Comparison of ENCODE assay signal across 1 cellular context in the genomic region with DNA sequence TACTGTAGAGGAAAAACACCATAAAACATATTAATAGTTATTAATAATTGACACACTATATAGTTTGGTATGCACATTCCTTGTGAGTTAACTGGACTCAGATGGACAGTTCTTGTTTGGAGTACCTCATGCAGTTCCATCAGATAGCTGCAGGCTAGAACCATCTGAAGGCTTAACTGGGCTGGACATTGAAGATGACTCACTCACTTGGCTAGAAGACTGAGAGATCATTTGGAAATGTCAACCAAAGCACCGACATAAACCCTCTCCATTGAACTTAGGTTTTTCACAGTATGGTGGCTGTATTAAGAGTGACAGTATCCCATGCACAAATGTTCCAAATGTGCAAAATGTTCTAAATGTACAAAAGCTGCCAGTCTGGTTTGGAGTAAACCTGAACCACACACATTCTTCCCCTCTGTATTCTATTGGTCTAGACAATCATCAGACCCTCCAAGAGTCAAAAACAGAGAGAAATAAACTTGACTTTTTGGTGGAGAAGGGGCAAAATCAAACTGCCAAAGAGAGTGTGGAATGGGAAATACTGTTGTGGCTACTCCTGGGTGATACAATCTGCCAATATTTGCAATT.
TF ChIP-seq lines count a peak whose summit lies in the region.

No MANE protein-coding gene starts in this region.

TF ChIP-seq in K562, 482 proteins besides CTCF, POLR2A, EP300 and RAD21 (continued from another document and continues in another):
- TF ChIP-seq, protein P1, sequence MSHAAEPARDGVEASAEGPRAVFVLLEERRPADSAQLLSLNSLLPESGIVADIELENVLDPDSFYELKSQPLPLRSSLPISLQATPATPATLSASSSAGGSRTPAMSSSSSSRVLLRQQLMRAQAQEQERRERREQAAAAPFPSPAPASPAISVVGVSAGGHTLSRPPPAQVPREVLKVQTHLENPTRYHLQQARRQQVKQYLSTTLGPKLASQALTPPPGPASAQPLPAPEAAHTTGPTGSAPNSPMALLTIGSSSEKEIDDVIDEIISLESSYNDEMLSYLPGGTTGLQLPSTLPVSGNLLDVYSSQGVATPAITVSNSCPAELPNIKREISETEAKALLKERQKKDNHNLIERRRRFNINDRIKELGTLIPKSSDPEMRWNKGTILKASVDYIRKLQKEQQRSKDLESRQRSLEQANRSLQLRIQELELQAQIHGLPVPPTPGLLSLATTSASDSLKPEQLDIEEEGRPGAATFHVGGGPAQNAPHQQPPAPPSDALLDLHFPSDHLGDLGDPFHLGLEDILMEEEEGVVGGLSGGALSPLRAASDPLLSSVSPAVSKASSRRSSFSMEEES (CRISPR knock-in tag; IDR thresholded peaks at IDR 0.05), result no peak
- TF ChIP-seq DDX20 (tag; IDR thresholded peaks at IDR 0.05; ENCODE audit: low read depth) (no peak), RHOXF2B (CRISPR knock-in tag; conservative IDR thresholded peaks at IDR 0.05) (no peak), IRF2 (CRISPR knock-in tag; IDR thresholded peaks at IDR 0.05) (no peak), ASH1L (IDR thresholded peaks at IDR 0.05; ENCODE audit: borderline replicate concordance, low read depth, partially characterized antibody) (no peak), ZNF253 (CRISPR knock-in tag; conservative IDR thresholded peaks at IDR 0.05) (no peak), ZBTB8A (IDR thresholded peaks at IDR 0.05; ENCODE audit: partially characterized antibody) (no peak), ZNF583 (CRISPR knock-in tag; IDR thresholded peaks at IDR 0.05) (no peak), KLF6 (CRISPR knock-in tag; IDR thresholded peaks at IDR 0.05; ENCODE audit: borderline replicate concordance) (no peak), ZNF668 (CRISPR knock-in tag; IDR thresholded peaks at IDR 0.05) (no peak), HDAC8 (tag; IDR thresholded peaks at IDR 0.05) (no peak), POLR2AphosphoS5 (IDR thresholded peaks at IDR 0.05; ENCODE audit: control insufficient read depth, insufficient read depth, low read depth, low read length) (peak; percentile 58; the same call in 1 of the 2 replicates), DMBX1 (CRISPR knock-in tag; IDR thresholded peaks at IDR 0.05; ENCODE audit: borderline replicate concordance) (peak; percentile 65; the same call in 1 of the 2 replicates), MTA2 (IDR thresholded peaks at IDR 0.05; ENCODE audit: low read depth) (peak; percentile 26; the same call in 1 of the 2 replicates), FOXP1 (CRISPR knock-in tag; IDR thresholded peaks at IDR 0.05) (no peak), HMGN3 (IDR thresholded peaks at IDR 0.05; ENCODE audit: borderline replicate concordance, extremely low read depth, insufficient read length, low read depth, low read length) (no peak), CREB1 (IDR thresholded peaks at IDR 0.05) (no peak; the same call in 1 of the 2 replicates), CREB1 (CRISPR knock-in tag; IDR thresholded peaks at IDR 0.05) (no peak), ZNF444 (CRISPR knock-in tag; IDR thresholded peaks at IDR 0.05) (no peak), ZNF24 (IDR thresholded peaks at IDR 0.05) (no peak), POLR2B (IDR thresholded peaks at IDR 0.05; ENCODE audit: low read depth, partially characterized antibody) (no peak), NFXL1 (CRISPR knock-in tag; IDR thresholded peaks at IDR 0.05) (no peak), TEAD4 (IDR thresholded peaks at IDR 0.05; ENCODE audit: low read length) (peak; percentile 85), TEAD4 (CRISPR knock-in tag; IDR thresholded peaks at IDR 0.05; ENCODE audit: borderline replicate concordance) (no peak), NCOR1 (IDR thresholded peaks at IDR 0.05) (peak; percentile 74), HCFC1 (IDR thresholded peaks at IDR 0.05; ENCODE audit: low read depth, low read length) (no peak), SAP30 (IDR thresholded peaks at IDR 0.05; ENCODE audit: borderline replicate concordance, insufficient read depth, low read depth, low read length, poor library complexity, severe bottlenecking) (no peak), NBN (IDR thresholded peaks at IDR 0.05; ENCODE audit: low read depth) (peak; percentile 46; the same call in 1 of the 2 replicates), HNRNPH1 (optimal IDR thresholded peaks at IDR 0.05; ENCODE audit: low read depth, low read length) (no peak), NCOA6 (IDR thresholded peaks at IDR 0.05) (no peak), CBFA2T3 (IDR thresholded peaks at IDR 0.05) (peak; percentile 82)
- TF ChIP-seq, protein P2, sequence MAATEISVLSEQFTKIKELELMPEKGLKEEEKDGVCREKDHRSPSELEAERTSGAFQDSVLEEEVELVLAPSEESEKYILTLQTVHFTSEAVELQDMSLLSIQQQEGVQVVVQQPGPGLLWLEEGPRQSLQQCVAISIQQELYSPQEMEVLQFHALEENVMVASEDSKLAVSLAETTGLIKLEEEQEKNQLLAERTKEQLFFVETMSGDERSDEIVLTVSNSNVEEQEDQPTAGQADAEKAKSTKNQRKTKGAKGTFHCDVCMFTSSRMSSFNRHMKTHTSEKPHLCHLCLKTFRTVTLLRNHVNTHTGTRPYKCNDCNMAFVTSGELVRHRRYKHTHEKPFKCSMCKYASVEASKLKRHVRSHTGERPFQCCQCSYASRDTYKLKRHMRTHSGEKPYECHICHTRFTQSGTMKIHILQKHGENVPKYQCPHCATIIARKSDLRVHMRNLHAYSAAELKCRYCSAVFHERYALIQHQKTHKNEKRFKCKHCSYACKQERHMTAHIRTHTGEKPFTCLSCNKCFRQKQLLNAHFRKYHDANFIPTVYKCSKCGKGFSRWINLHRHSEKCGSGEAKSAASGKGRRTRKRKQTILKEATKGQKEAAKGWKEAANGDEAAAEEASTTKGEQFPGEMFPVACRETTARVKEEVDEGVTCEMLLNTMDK (IDR thresholded peaks at IDR 0.05; ENCODE audit: borderline replicate concordance, insufficient read depth, low read depth, low read length, poor library complexity, severe bottlenecking), result no peak
- TF ChIP-seq, protein P3, sequence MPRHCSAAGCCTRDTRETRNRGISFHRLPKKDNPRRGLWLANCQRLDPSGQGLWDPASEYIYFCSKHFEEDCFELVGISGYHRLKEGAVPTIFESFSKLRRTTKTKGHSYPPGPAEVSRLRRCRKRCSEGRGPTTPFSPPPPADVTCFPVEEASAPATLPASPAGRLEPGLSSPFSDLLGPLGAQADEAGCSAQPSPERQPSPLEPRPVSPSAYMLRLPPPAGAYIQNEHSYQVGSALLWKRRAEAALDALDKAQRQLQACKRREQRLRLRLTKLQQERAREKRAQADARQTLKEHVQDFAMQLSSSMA (CRISPR knock-in tag; IDR thresholded peaks at IDR 0.05), result no peak
- TF ChIP-seq, protein P4, sequence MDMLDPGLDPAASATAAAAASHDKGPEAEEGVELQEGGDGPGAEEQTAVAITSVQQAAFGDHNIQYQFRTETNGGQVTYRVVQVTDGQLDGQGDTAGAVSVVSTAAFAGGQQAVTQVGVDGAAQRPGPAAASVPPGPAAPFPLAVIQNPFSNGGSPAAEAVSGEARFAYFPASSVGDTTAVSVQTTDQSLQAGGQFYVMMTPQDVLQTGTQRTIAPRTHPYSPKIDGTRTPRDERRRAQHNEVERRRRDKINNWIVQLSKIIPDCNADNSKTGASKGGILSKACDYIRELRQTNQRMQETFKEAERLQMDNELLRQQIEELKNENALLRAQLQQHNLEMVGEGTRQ (CRISPR knock-in tag; IDR thresholded peaks at IDR 0.05), result no peak
- TF ChIP-seq, protein P5, sequence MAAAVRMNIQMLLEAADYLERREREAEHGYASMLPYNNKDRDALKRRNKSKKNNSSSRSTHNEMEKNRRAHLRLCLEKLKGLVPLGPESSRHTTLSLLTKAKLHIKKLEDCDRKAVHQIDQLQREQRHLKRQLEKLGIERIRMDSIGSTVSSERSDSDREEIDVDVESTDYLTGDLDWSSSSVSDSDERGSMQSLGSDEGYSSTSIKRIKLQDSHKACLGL (CRISPR knock-in tag; IDR thresholded peaks at IDR 0.05; ENCODE audit: borderline replicate concordance, poor library complexity, severe bottlenecking), result no peak
- TF ChIP-seq, protein P6, sequence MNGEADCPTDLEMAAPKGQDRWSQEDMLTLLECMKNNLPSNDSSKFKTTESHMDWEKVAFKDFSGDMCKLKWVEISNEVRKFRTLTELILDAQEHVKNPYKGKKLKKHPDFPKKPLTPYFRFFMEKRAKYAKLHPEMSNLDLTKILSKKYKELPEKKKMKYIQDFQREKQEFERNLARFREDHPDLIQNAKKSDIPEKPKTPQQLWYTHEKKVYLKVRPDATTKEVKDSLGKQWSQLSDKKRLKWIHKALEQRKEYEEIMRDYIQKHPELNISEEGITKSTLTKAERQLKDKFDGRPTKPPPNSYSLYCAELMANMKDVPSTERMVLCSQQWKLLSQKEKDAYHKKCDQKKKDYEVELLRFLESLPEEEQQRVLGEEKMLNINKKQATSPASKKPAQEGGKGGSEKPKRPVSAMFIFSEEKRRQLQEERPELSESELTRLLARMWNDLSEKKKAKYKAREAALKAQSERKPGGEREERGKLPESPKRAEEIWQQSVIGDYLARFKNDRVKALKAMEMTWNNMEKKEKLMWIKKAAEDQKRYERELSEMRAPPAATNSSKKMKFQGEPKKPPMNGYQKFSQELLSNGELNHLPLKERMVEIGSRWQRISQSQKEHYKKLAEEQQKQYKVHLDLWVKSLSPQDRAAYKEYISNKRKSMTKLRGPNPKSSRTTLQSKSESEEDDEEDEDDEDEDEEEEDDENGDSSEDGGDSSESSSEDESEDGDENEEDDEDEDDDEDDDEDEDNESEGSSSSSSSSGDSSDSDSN (IDR thresholded peaks at IDR 0.05; ENCODE audit: borderline replicate concordance in 1 of 2, low read depth in 2 of 2, low read length in 2 of 2), result no peak
- TF ChIP-seq, protein P7, sequence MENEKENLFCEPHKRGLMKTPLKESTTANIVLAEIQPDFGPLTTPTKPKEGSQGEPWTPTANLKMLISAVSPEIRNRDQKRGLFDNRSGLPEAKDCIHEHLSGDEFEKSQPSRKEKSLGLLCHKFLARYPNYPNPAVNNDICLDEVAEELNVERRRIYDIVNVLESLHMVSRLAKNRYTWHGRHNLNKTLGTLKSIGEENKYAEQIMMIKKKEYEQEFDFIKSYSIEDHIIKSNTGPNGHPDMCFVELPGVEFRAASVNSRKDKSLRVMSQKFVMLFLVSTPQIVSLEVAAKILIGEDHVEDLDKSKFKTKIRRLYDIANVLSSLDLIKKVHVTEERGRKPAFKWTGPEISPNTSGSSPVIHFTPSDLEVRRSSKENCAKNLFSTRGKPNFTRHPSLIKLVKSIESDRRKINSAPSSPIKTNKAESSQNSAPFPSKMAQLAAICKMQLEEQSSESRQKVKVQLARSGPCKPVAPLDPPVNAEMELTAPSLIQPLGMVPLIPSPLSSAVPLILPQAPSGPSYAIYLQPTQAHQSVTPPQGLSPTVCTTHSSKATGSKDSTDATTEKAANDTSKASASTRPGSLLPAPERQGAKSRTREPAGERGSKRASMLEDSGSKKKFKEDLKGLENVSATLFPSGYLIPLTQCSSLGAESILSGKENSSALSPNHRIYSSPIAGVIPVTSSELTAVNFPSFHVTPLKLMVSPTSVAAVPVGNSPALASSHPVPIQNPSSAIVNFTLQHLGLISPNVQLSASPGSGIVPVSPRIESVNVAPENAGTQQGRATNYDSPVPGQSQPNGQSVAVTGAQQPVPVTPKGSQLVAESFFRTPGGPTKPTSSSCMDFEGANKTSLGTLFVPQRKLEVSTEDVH (IDR thresholded peaks at IDR 0.05; ENCODE audit: low read depth, partially characterized antibody), result no peak
- TF ChIP-seq, protein P8, sequence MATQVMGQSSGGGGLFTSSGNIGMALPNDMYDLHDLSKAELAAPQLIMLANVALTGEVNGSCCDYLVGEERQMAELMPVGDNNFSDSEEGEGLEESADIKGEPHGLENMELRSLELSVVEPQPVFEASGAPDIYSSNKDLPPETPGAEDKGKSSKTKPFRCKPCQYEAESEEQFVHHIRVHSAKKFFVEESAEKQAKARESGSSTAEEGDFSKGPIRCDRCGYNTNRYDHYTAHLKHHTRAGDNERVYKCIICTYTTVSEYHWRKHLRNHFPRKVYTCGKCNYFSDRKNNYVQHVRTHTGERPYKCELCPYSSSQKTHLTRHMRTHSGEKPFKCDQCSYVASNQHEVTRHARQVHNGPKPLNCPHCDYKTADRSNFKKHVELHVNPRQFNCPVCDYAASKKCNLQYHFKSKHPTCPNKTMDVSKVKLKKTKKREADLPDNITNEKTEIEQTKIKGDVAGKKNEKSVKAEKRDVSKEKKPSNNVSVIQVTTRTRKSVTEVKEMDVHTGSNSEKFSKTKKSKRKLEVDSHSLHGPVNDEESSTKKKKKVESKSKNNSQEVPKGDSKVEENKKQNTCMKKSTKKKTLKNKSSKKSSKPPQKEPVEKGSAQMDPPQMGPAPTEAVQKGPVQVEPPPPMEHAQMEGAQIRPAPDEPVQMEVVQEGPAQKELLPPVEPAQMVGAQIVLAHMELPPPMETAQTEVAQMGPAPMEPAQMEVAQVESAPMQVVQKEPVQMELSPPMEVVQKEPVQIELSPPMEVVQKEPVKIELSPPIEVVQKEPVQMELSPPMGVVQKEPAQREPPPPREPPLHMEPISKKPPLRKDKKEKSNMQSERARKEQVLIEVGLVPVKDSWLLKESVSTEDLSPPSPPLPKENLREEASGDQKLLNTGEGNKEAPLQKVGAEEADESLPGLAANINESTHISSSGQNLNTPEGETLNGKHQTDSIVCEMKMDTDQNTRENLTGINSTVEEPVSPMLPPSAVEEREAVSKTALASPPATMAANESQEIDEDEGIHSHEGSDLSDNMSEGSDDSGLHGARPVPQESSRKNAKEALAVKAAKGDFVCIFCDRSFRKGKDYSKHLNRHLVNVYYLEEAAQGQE (CRISPR knock-in tag; IDR thresholded peaks at IDR 0.05; ENCODE audit: low read depth), result no peak
- TF ChIP-seq, protein P9, sequence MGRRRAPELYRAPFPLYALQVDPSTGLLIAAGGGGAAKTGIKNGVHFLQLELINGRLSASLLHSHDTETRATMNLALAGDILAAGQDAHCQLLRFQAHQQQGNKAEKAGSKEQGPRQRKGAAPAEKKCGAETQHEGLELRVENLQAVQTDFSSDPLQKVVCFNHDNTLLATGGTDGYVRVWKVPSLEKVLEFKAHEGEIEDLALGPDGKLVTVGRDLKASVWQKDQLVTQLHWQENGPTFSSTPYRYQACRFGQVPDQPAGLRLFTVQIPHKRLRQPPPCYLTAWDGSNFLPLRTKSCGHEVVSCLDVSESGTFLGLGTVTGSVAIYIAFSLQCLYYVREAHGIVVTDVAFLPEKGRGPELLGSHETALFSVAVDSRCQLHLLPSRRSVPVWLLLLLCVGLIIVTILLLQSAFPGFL (CRISPR knock-in tag; IDR thresholded peaks at IDR 0.05), result no peak
